Comparison of ENCODE assay signal across 14 cellular contexts in the genomic region with DNA sequence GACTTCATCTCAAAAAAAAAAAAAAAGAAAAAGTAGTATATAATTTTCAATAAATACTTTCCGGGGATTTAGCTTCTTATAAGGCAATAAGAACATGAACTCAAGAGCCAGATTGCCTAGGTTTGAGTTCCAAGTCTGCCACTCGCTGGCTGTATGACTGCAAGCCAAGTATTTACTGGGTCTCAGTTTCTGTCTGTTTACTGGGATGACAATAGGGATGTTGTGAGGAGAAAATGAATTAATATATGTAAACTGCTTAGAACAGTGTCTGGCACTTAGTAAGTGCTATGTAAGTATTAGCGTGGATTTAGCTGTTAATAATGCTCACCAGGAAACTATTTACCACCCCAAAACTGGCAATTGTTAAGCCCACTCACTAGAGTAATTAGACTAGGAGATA. TPM values are rescaled to one million over a fixed set of nuclear protein-coding genes. Genes with fewer than 3 reads are reported as not detected.
A peak's percentile ranks its signal among the peaks of the same experiment; 100 is the strongest.
DNase-seq lines count a peak whose midpoint lies in the region; ATAC-seq, FAIRE-seq and TF ChIP-seq lines count a peak whose summit lies in the region.
"Had no signal": no experiment of that assay in that cellular context is flagged by ENCODE, and none has a peak within 500 bp of the region (broad histone marks: within the 10 kb centered on the region; RNA-seq: fewer than 3 reads in every experiment).

No MANE protein-coding gene starts in this region.

- no peaks in the 10 kb centered on the region for H3K9me3 Mint-ChIP-seq in Calu3 (ENCODE audit: low read depth, unreplicated experiment)
- peaks cover 0 to 3% (median 0%) of the 10 kb centered on the region in 5 experiments for H3K9me3 Mint-ChIP-seq in brain
- H3K9me3 Mint-ChIP-seq: activated CD4-positive, alpha-beta memory T cell treated with anti-CD3 and anti-CD28 coated beads, Interleukin-2, amount 10 ng/mL, durations not matched to agents 7 days and 5 days; activated T-helper 1 cell treated with anti-CD3 and anti-CD28 coated beads, Interleukin-12 subunit alpha, Interleukin-12 subunit beta, Interleukin-2, Interleukin-4 antibody, amounts not matched to agents 30 ng/mL and 10 ng/mL and 1 ng/mL, durations not matched to agents 14 hours and 24 hours and 36 hours had no signal

- H3K27ac Mint-ChIP-seq in Calu3 (ENCODE audit: unreplicated experiment) = peak overlapping the region; percentile 74
- peak overlapping the region in 3 of 5 experiments; percentile 12 to 88 (median 66) for H3K27ac Mint-ChIP-seq in brain
- H3K27ac Mint-ChIP-seq: activated CD4-positive, alpha-beta memory T cell treated with anti-CD3 and anti-CD28 coated beads, Interleukin-2, amount 10 ng/mL, durations not matched to agents 7 days and 5 days; activated T-helper 1 cell treated with anti-CD3 and anti-CD28 coated beads, Interleukin-12 subunit alpha, Interleukin-12 subunit beta, Interleukin-2, Interleukin-4 antibody, amounts not matched to agents 30 ng/mL and 10 ng/mL and 1 ng/mL, durations not matched to agents 14 hours and 24 hours and 36 hours had no signal

- no peaks in the 10 kb centered on the region for H3K36me3 ChIP-seq in sigmoid colon
- no peaks in the 10 kb centered on the region for H3K36me3 ChIP-seq in aorta (ENCODE audit: control insufficient read depth in 1 of 2, insufficient read depth in 2 of 2, low read length in 1 of 2)

- H3K27ac ChIP-seq in sigmoid colon (peak overlapping the region in 3 of 4 donors; percentile 9 to 53 (median 39)), aorta (ENCODE audit: low read depth in 1 of 2, low read length in 2 of 2) (no peak overlapping the region)
- H3K27ac ChIP-seq: parathyroid adenoma had no signal

- intact Hi-C loops in Calu3 (cut with micrococcal nuclease; ENCODE audit: unreplicated experiment) (no loop called here), left ventricle myocardium superior (cut with micrococcal nuclease) (no loop called here), sigmoid colon (cut with DNase I) (no loop called here), aorta (cut with DNase I) (no loop called here)

- ATAC-seq in left ventricle myocardium superior = peak; percentile 16
- no peak for ATAC-seq in aorta (ENCODE audit: low FRiP score)
- ATAC-seq in SK-N-SH treated with all-trans-retinoic acid at 6 μM for 48 hours = no peak
- ATAC-seq in GM21423 (IDR thresholded peaks at IDR 0.05; ENCODE audit: unreplicated experiment) = no peak

- no peak for FAIRE-seq in urothelium cell line (lab: Jason Lieb, UNC)

- H3K9me3 ChIP-seq in sigmoid colon (no peaks in the 10 kb centered on the region), aorta (ENCODE audit: control insufficient read depth, low read length) (no peaks in the 10 kb centered on the region)
- H3K9me3 ChIP-seq: SK-N-SH had no signal

- H3K4me3 ChIP-seq in sigmoid colon (no peak overlapping the region), aorta (ENCODE audit: low read length in 2 of 2) (no peak overlapping the region)

- peaks cover 50% of the 10 kb centered on the region for H3K4me1 Mint-ChIP-seq in Calu3 (ENCODE audit: low read depth, unreplicated experiment)
- H3K4me1 Mint-ChIP-seq in brain = peaks cover 41% of the 10 kb centered on the region
- H3K4me1 Mint-ChIP-seq: activated CD4-positive, alpha-beta memory T cell treated with anti-CD3 and anti-CD28 coated beads, Interleukin-2, amount 10 ng/mL, durations not matched to agents 7 days and 5 days had no signal

- no peak overlapping the region for H3K4me3 Mint-ChIP-seq in Calu3 (ENCODE audit: low read depth, unreplicated experiment)
- peak overlapping the region in 1 of 5 experiments; percentile 12 for H3K4me3 Mint-ChIP-seq in brain
- H3K4me3 Mint-ChIP-seq: activated CD4-positive, alpha-beta memory T cell treated with anti-CD3 and anti-CD28 coated beads, Interleukin-2, amount 10 ng/mL, durations not matched to agents 7 days and 5 days; activated T-helper 1 cell treated with anti-CD3 and anti-CD28 coated beads, Interleukin-12 subunit alpha, Interleukin-12 subunit beta, Interleukin-2, Interleukin-4 antibody, amounts not matched to agents 30 ng/mL and 10 ng/mL and 1 ng/mL, durations not matched to agents 14 hours and 24 hours and 36 hours had no signal

- no peak for TF ChIP-seq POLR2A in sigmoid colon (IDR thresholded peaks at IDR 0.05)

- DNase-seq in Calu3 = no peak
- no peak for DNase-seq in left ventricle myocardium superior
- no peak for DNase-seq in sigmoid colon
- DNase-seq in aorta = no peak
- DNase-seq in urothelium cell line (ENCODE audit: low spot score) = no peak
- DNase-seq: activated CD4-positive, alpha-beta memory T cell treated with anti-CD3 and anti-CD28 coated beads, Interleukin-2, amount 10 ng/mL, durations not matched to agents 7 days and 5 days; NCI-H2171; SK-N-SH; trophoblast cell had no signal

- CTCF ChIA-PET in Calu3 (lab: Charles Lee) = interaction anchor here (0.9 to 1.2 kb wide), 3 partner anchors 18 to 204 kb away, joined by 3 to 4 read pairs (median 3); no protein-coding TSS in a partner anchor

- no peak for TF ChIP-seq EP300 in sigmoid colon (IDR thresholded peaks at IDR 0.05)

- H3K4me1 ChIP-seq in sigmoid colon = peaks cover 0 to 52% (median 29%) of the 10 kb centered on the region in 4 donors
- H3K4me1 ChIP-seq in aorta (ENCODE audit: control insufficient read depth in 1 of 2, insufficient read depth in 2 of 2, low read length in 2 of 2) = peaks cover 0 to 4% of the 10 kb centered on the region in 2 donors
- H3K4me1 ChIP-seq: parathyroid adenoma had no signal

- TSS peak; percentile 11 for BruUV-seq in Calu3 (replicated peaks; lab: Mats Ljungman, UMichigan)

- TF ChIP-seq CTCF in Calu3 (IDR thresholded peaks at IDR 0.05; ENCODE audit: unreplicated experiment) (no peak), brain (conservative IDR thresholded peaks at IDR 0.05) (no peak), sigmoid colon (IDR thresholded peaks at IDR 0.05) (no peak)

- no peaks in the 10 kb centered on the region for H3K27me3 Mint-ChIP-seq in Calu3 (ENCODE audit: unreplicated experiment)
- H3K27me3 Mint-ChIP-seq in brain = no peaks in the 10 kb centered on the region

- H3K36me3 Mint-ChIP-seq in Calu3 (ENCODE audit: insufficient read depth, unreplicated experiment) (peaks cover 19% of the 10 kb centered on the region), brain (peaks cover 17% of the 10 kb centered on the region)

- H3K27me3 ChIP-seq in sigmoid colon (no peaks in the 10 kb centered on the region), aorta (ENCODE audit: control insufficient read depth in 1 of 2, insufficient read depth in 2 of 2, low read length in 1 of 2) (no peaks in the 10 kb centered on the region)

- whole genome bisulfite sequencing in sigmoid colon, 2 donors = 81 to 87% methylated on average over 3 of the region's 3 CpGs
- WGBS in aorta, 2 donors = 19 to 28% methylated on average over 3 of the region's 3 CpGs

TF ChIP-seq in SK-N-SH treated with all-trans-retinoic acid at 6 μM for 48 hours, 23 proteins besides CTCF, POLR2A, EP300 and RAD21:
- TF ChIP-seq OSR1 (CRISPR knock-in tag; IDR thresholded peaks at IDR 0.05) (no peak), ZNF8 (CRISPR knock-in tag; IDR thresholded peaks at IDR 0.05) (no peak)
TF ChIP-seq in SK-N-SH treated with all-trans-retinoic acid at 6 μM for 48 hours: peak in this region for 0.

RNA-seq across cellular contexts. Expression of a gene that starts 26.9 kb away (rescaled TPM):
- total RNA-seq in Calu3 (2022) (177 and 212 TPM in 2 replicates), left ventricle myocardium superior (225 TPM), sigmoid colon (100 to 1,000 TPM; 495 to 791 (median 604) TPM), aorta (100 to 1,000 TPM; 485 to 578 TPM)
- polyA plus RNA-seq in brain (ENCODE audit: insufficient read depth, low read depth, low replicate concordance) (35.6 TPM), sigmoid colon (10 to 100 TPM; 62.5 to 79.8 (median 69.1) TPM), aorta (100 to 1,000 TPM in 1 of 2 donors, 10 to 100 TPM in 1; 47.2 to 258 TPM)

Comparison
In these comparisons a context has a peak if more than half of its experiments do, and no peak if none do; other contexts are left out.
1. H3K27ac ChIP-seq: peak in sigmoid colon (3 of 4); none in aorta (0 of 2).